In genomic region chr10:6019010-6019782, GRCh38 we compare ENCODE assay signal across 17 cellular contexts. TPM values are rescaled to one million over a fixed set of nuclear protein-coding genes. Genes with fewer than 3 reads are reported as not detected.
DNase-seq lines count a peak whose midpoint lies in the region; ATAC-seq lines count a peak whose summit lies in the region.
"Had no signal": no experiment of that assay in that cellular context is flagged by ENCODE, and none has a peak within 500 bp of the region (broad histone marks: within the 10 kb centered on the region; RNA-seq: fewer than 3 reads in every experiment).

No MANE protein-coding gene starts in this region.

- peaks cover 18% of the 10 kb centered on the region for H3K4me1 ChIP-seq in CD4-positive, alpha-beta memory T cell (ENCODE audit: insufficient read depth, low read length)
- H3K4me1 ChIP-seq in trophoblast cell (ENCODE audit: control insufficient read depth in 1 of 2, insufficient read depth in 2 of 2, low read length in 2 of 2): no peaks in the 10 kb centered on the region
- H3K4me1 ChIP-seq: adrenal gland had no signal

- H3K27ac Mint-ChIP-seq in CD4-positive, alpha-beta memory T cell: peak overlapping the region in 6 of 7 donors; percentile 8 to 92 (median 74)
- peak overlapping the region; percentile 52 for H3K27ac Mint-ChIP-seq in activated T-helper 2 cell treated with anti-CD3 and anti-CD28 coated beads, Interferon-gamma antibody, Interleukin-2, Interleukin-4, amounts not matched to agents 10 μg/mL and 5 μg/mL and 100 μg/mL, durations not matched to agents 14 hours and 24 hours and 36 hours
- peak overlapping the region; percentile 25 for H3K27ac Mint-ChIP-seq in memory B cell

- no peak overlapping the region for H3K4ac ChIP-seq in trophoblast cell (ENCODE audit: low read depth, low read length)

- H2BK5ac ChIP-seq in trophoblast cell (ENCODE audit: low read depth, low read length, poor library complexity): no peak overlapping the region

- peaks cover 50 to 60% of the 10 kb centered on the region in 2 donors for H3K36me3 Mint-ChIP-seq in CD4-positive, alpha-beta memory T cell
- peaks cover 97% of the 10 kb centered on the region for H3K36me3 Mint-ChIP-seq in activated T-helper 2 cell treated with anti-CD3 and anti-CD28 coated beads, Interferon-gamma antibody, Interleukin-2, Interleukin-4, amounts not matched to agents 10 μg/mL and 5 μg/mL and 100 μg/mL, durations not matched to agents 14 hours and 24 hours and 36 hours (ENCODE audit: low read depth)
- H3K36me3 Mint-ChIP-seq in memory B cell: peaks cover 31% of the 10 kb centered on the region
- H3K36me3 Mint-ChIP-seq: naive thymus-derived CD8-positive, alpha-beta T cell had no signal

- no peak overlapping the region for H2BK120ac ChIP-seq in trophoblast cell (ENCODE audit: insufficient read depth, low read length, poor library complexity)

- no peak overlapping the region for H4K8ac ChIP-seq in trophoblast cell (ENCODE audit: low read depth, low read length)

- no peak overlapping the region for H3K4me2 ChIP-seq in trophoblast cell (ENCODE audit: low read length)
- H3K4me2 ChIP-seq: KMS-11 had no signal

- no peaks in the 10 kb centered on the region for H3K9me3 ChIP-seq in CD4-positive, alpha-beta memory T cell (ENCODE audit: control insufficient read depth in 1 of 2, low read length in 2 of 2)
- no peaks in the 10 kb centered on the region for H3K9me3 ChIP-seq in trophoblast cell (ENCODE audit: insufficient read depth, low read depth, low read length)
- H3K9me3 ChIP-seq: adrenal gland, thoracic aorta had no signal

- no peaks in the 10 kb centered on the region for H3K79me2 ChIP-seq in trophoblast cell (ENCODE audit: control insufficient read depth, insufficient read depth, low read length, poor library complexity)

- no peaks in the 10 kb centered on the region for H3K79me1 ChIP-seq in trophoblast cell (ENCODE audit: low read length)

- WGBS in trophoblast cell (ENCODE audit: extremely low coverage, insufficient coverage, insufficient read length): 100% methylated on average over 1 of the region's 6 CpGs

- H4K91ac ChIP-seq in trophoblast cell (ENCODE audit: low read depth, low read length): no peak overlapping the region

- peaks cover 0 to 2% (median 0%) of the 10 kb centered on the region in 8 donors for H3K9me3 Mint-ChIP-seq in CD4-positive, alpha-beta memory T cell
- H3K9me3 Mint-ChIP-seq in activated T-helper 2 cell treated with anti-CD3 and anti-CD28 coated beads, Interferon-gamma antibody, Interleukin-2, Interleukin-4, amounts not matched to agents 10 μg/mL and 5 μg/mL and 100 μg/mL, durations not matched to agents 14 hours and 24 hours and 36 hours: no peaks in the 10 kb centered on the region
- peaks cover 3% of the 10 kb centered on the region for H3K9me3 Mint-ChIP-seq in memory B cell
- H3K9me3 Mint-ChIP-seq: naive thymus-derived CD8-positive, alpha-beta T cell had no signal

- DNase-seq in DMS53 (lab: John Stamatoyannopoulos, UW) (peak; percentile 19), DMS53 treated with DMSO at 0.1 percent for 48 hours (lab: John Stamatoyannopoulos, UW; ENCODE audit: unreplicated experiment) (no peak), memory B cell (ENCODE audit: low spot score in 2 of 2) (no peak), trophoblast cell (no peak), NCI-H2227 treated with DMSO at 0.1 percent for 48 hours (lab: John Stamatoyannopoulos, UW) (no peak)
- no peak for DNase-seq in CD4-positive, alpha-beta memory T cell
- DNase-seq in activated T-helper 2 cell treated with anti-CD3 and anti-CD28 coated beads, Interferon-gamma antibody, Interleukin-2, Interleukin-4, amounts not matched to agents 10 μg/mL and 5 μg/mL and 100 μg/mL, durations not matched to agents 14 hours and 24 hours and 36 hours (ENCODE audit: low spot score): no peak
- DNase-seq in effector CD4-positive, alpha-beta T cell: no peak
- DNase-seq: C1 segment of cervical spinal cord; DMS79 treated with DMSO at 0.1 percent for 48 hours; naive thymus-derived CD8-positive, alpha-beta T cell; NCI-H1092 treated with DMSO at 0.1 percent for 48 hours had no signal

- H3K18ac ChIP-seq in trophoblast cell (ENCODE audit: low read length): no peak overlapping the region

- no peak overlapping the region for H3K27ac ChIP-seq in CD4-positive, alpha-beta memory T cell (ENCODE audit: low read depth, low read length)
- H3K27ac ChIP-seq in trophoblast cell (ENCODE audit: low read depth, low read length): no peak overlapping the region
- H3K27ac ChIP-seq: 22Rv1, KMS-11, thoracic aorta had no signal

- no peak overlapping the region for H3K4me3 ChIP-seq in CD4-positive, alpha-beta memory T cell (ENCODE audit: low read length in 2 of 2)
- H3K4me3 ChIP-seq in trophoblast cell (ENCODE audit: low read depth, low read length): no peak overlapping the region
- H3K4me3 ChIP-seq: adrenal gland, thoracic aorta had no signal

- H3K9ac ChIP-seq in trophoblast cell (ENCODE audit: low read length): no peak overlapping the region
- H3K9ac ChIP-seq: KMS-11 had no signal

- no peak overlapping the region for H2AFZ ChIP-seq in trophoblast cell (ENCODE audit: insufficient read depth, low read length, poor library complexity)

- intact Hi-C loops in CD4-positive, alpha-beta memory T cell (cut with micrococcal nuclease): no loop called here
- intact Hi-C loops in activated T-helper 2 cell treated with anti-CD3 and anti-CD28 coated beads, Interferon-gamma antibody, Interleukin-2, Interleukin-4, amounts not matched to agents 10 μg/mL and 5 μg/mL and 100 μg/mL, durations not matched to agents 14 hours and 24 hours and 36 hours (cut with micrococcal nuclease): no loop called here

- peaks cover 28% of the 10 kb centered on the region for H3K36me3 ChIP-seq in CD4-positive, alpha-beta memory T cell (ENCODE audit: insufficient read depth, low read length)
- no peaks in the 10 kb centered on the region for H3K36me3 ChIP-seq in trophoblast cell (ENCODE audit: control insufficient read depth in 1 of 2, insufficient read depth in 2 of 2, low read length in 2 of 2)
- H3K36me3 ChIP-seq: adrenal gland, thoracic aorta had no signal

- no peak overlapping the region for H4K12ac ChIP-seq in trophoblast cell (ENCODE audit: low read depth, low read length)

- no peak overlapping the region for H3K14ac ChIP-seq in trophoblast cell (ENCODE audit: low read length)

- no peak overlapping the region for H2AK5ac ChIP-seq in trophoblast cell (ENCODE audit: low read length)

- H2BK12ac ChIP-seq in trophoblast cell (ENCODE audit: low read length): no peak overlapping the region

- CTCF ChIA-PET in CD4-positive, alpha-beta memory T cell (lab: Charles Lee; ENCODE audit: partially characterized antibody): interaction anchor here (2.6 kb wide), 1 partner anchor 67 kb away, joined by 8 read pairs; no protein-coding TSS in a partner anchor

- POLR2A ChIA-PET in CD4-positive, alpha-beta memory T cell (lab: Charles Lee; ENCODE audit: partially characterized antibody): interaction anchor here (0.9 to 1.3 kb wide), 2 partner anchors 18 to 67 kb away, joined by 3 read pairs; no protein-coding TSS in a partner anchor

- peak overlapping the region in 1 of 8 donors; percentile 56 for H3K4me3 Mint-ChIP-seq in CD4-positive, alpha-beta memory T cell
- H3K4me3 Mint-ChIP-seq in activated T-helper 2 cell treated with anti-CD3 and anti-CD28 coated beads, Interferon-gamma antibody, Interleukin-2, Interleukin-4, amounts not matched to agents 10 μg/mL and 5 μg/mL and 100 μg/mL, durations not matched to agents 14 hours and 24 hours and 36 hours (ENCODE audit: low read depth): no peak overlapping the region
- H3K4me3 Mint-ChIP-seq in memory B cell: no peak overlapping the region
- H3K4me3 Mint-ChIP-seq: naive thymus-derived CD8-positive, alpha-beta T cell had no signal

- no peak for ATAC-seq in memory B cell (ENCODE audit: low read depth)
- ATAC-seq: naive thymus-derived CD8-positive, alpha-beta T cell had no signal

- H3K23ac ChIP-seq in trophoblast cell (ENCODE audit: low read length): no peak overlapping the region

- H3K27me3 Mint-ChIP-seq in CD4-positive, alpha-beta memory T cell: no peaks in the 10 kb centered on the region
- no peaks in the 10 kb centered on the region for H3K27me3 Mint-ChIP-seq in activated T-helper 2 cell treated with anti-CD3 and anti-CD28 coated beads, Interferon-gamma antibody, Interleukin-2, Interleukin-4, amounts not matched to agents 10 μg/mL and 5 μg/mL and 100 μg/mL, durations not matched to agents 14 hours and 24 hours and 36 hours (ENCODE audit: low read depth)
- no peaks in the 10 kb centered on the region for H3K27me3 Mint-ChIP-seq in memory B cell

- no peaks in the 10 kb centered on the region for H3K27me3 ChIP-seq in CD4-positive, alpha-beta memory T cell (ENCODE audit: insufficient read depth, low read length)
- H3K27me3 ChIP-seq in trophoblast cell (ENCODE audit: insufficient read depth, low read length): no peaks in the 10 kb centered on the region
- H3K27me3 ChIP-seq: adrenal gland had no signal

- H3K4me1 Mint-ChIP-seq in CD4-positive, alpha-beta memory T cell: peaks cover 14 to 28% (median 18%) of the 10 kb centered on the region in 4 donors
- peaks cover 48% of the 10 kb centered on the region for H3K4me1 Mint-ChIP-seq in activated T-helper 2 cell treated with anti-CD3 and anti-CD28 coated beads, Interferon-gamma antibody, Interleukin-2, Interleukin-4, amounts not matched to agents 10 μg/mL and 5 μg/mL and 100 μg/mL, durations not matched to agents 14 hours and 24 hours and 36 hours (ENCODE audit: low read depth)
- peaks cover 14% of the 10 kb centered on the region for H3K4me1 Mint-ChIP-seq in memory B cell

RNA-seq across cellular contexts. Expression of gene IL15RA, which starts 41.9 kb away (rescaled TPM):
- 10 to 100 TPM; 11.1 to 14.7 TPM for total RNA-seq in CD4-positive, alpha-beta memory T cell
- polyA plus RNA-seq in CD4-positive, alpha-beta memory T cell: 10 to 100 TPM; 17.4 to 20.0 TPM
- 19.2 and 19.8 TPM in 2 replicates for total RNA-seq in activated T-helper 2 cell treated with anti-CD3 and anti-CD28 coated beads, Interferon-gamma antibody, Interleukin-2, Interleukin-4, amounts not matched to agents 10 μg/mL and 5 μg/mL and 100 μg/mL, durations not matched to agents 14 hours and 24 hours and 36 hours
- 0.03 and 0.10 TPM in 2 replicates for polyA plus RNA-seq in trophoblast cell (2013)

RNA-seq across cellular contexts. Expression of gene IL2RA, which starts 43.0 kb away (rescaled TPM):
- 10 to 100 TPM; 15.1 to 17.1 TPM for total RNA-seq in CD4-positive, alpha-beta memory T cell
- 10 to 100 TPM; 23.7 to 29.9 TPM for polyA plus RNA-seq in CD4-positive, alpha-beta memory T cell
- total RNA-seq in activated T-helper 2 cell treated with anti-CD3 and anti-CD28 coated beads, Interferon-gamma antibody, Interleukin-2, Interleukin-4, amounts not matched to agents 10 μg/mL and 5 μg/mL and 100 μg/mL, durations not matched to agents 14 hours and 24 hours and 36 hours: 1,777 and 1,808 TPM in 2 replicates
- not detected in 2 replicates for polyA plus RNA-seq in trophoblast cell (2013)
- total RNA-seq: renal cortical epithelial cell had no signal

Comparison
In these comparisons a context has a peak if more than half of its experiments do, and no peak if none do; other contexts are left out.
1. RNA of gene IL2RA, which starts 43.0 kb away (total RNA-seq): 1,777 to 1,808 TPM in activated T-helper 2 cell treated with anti-CD3 and anti-CD28 coated beads, Interferon-gamma antibody, Interleukin-2, Interleukin-4, amounts not matched to agents 10 μg/mL and 5 μg/mL and 100 μg/mL, durations not matched to agents 14 hours and 24 hours and 36 hours; 15.1 to 17.1 TPM in CD4-positive, alpha-beta memory T cell; every median in the first group is over 10 times any median in the second.
2. Peak in every context shown above with its lines, with median percentiles within 50 percentile points of each other: H3K27ac Mint-ChIP-seq.